Comparison of ENCODE assay signal across 8 cellular contexts in the genomic region with DNA sequence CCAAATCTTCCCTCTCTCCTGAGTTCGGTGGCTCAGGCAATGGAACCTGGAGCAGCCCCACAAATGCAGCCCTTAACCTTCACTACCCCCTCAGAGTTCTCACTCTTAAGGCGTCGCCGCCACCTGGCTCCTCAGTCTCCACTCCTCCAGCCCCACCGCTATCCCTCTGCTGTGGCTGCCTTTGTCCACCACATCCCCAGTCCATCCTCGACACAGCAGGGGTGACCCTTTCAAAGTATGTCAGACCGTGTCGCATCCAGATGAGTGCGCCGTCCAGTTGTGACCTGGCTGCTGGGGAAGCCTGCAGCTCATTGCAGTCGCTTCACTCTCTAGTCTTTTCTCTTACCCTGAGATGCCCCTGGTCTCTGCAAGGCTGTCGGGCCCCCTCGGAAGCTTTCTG. TPM values are rescaled to one million over a fixed set of nuclear protein-coding genes. Genes with fewer than 3 reads are reported as not detected.
DNase-seq lines count a peak whose midpoint lies in the region; ATAC-seq and TF ChIP-seq lines count a peak whose summit lies in the region.

No MANE protein-coding gene starts in this region.

- no TSS peak for BruUV-seq in MCF 10A (replicated peaks; lab: Mats Ljungman, UMichigan)

- peaks cover 11% of the 10 kb centered on the region; the same call in 1 of the 2 replicates for H3K36me3 ChIP-seq in HUES64 (ENCODE audit: insufficient read depth, low read length)

- H3K9me3 Mint-ChIP-seq in MCF 10A (ENCODE audit: unreplicated experiment), result no peaks in the 10 kb centered on the region
- no peaks in the 10 kb centered on the region for H3K9me3 Mint-ChIP-seq in naive B cell

- no peak for DNase-seq in AG09309 (ENCODE audit: low read depth)
- no peak for DNase-seq in MCF 10A (ENCODE audit: unreplicated experiment)
- DNase-seq in naive B cell, result no peak
- DNase-seq in occipital lobe (lab: John Stamatoyannopoulos, UW), result no peak
- DNase-seq in NK-92 treated with Interleukin-12 subunit alpha and Interleukin-12 subunit beta, amount 100 ng/mL, for 24 hours (lab: John Stamatoyannopoulos, UW), result no peak
- no peak for DNase-seq in stimulated activated CD4-positive, alpha-beta T cell treated with anti-CD3 and anti-CD28 coated beads, Interleukin-4, amount 100 ng/mL, for 1 hour
- no peak for DNase-seq in NCI-H510A (lab: John Stamatoyannopoulos, UW)

- H3K27ac Mint-ChIP-seq in MCF 10A (ENCODE audit: low read depth, unreplicated experiment) (peak overlapping the region; percentile 97), naive B cell (peak overlapping the region; percentile 87 to 99 (median 97))

- 0 out of 2 replicates have a peak overlapping the region, but pooled peaks have one; percentile 87 for H3K9ac ChIP-seq in HUES64 (ENCODE audit: low read depth, low read length)

- intact Hi-C loops in MCF 10A (cut with micrococcal nuclease), result loop anchor here (2.0 kb wide), 1 partner anchor 61 kb away; no protein-coding TSS in a partner anchor

- H3K27me3 Mint-ChIP-seq in MCF 10A (ENCODE audit: insufficient read depth, unreplicated experiment) (no peaks in the 10 kb centered on the region), naive B cell (no peaks in the 10 kb centered on the region)

- 52% methylated on average over 13 of the region's 13 CpGs for whole genome bisulfite sequencing in HUES64

- CTCF ChIA-PET in MCF 10A (lab: Yijun Ruan, JAX), result interaction anchor here (1.0 kb wide), 1 partner anchor 63 kb away, joined by 3 read pairs; no protein-coding TSS in a partner anchor

- H3K4me3 ChIP-seq in AG09309 (ENCODE audit: control insufficient read depth, low read depth, low read length) (peak overlapping the region; percentile 96), HUES64 (ENCODE audit: low read length) (peak overlapping the region; percentile 82)

- no peak overlapping the region for H3K27ac ChIP-seq in HUES64 (ENCODE audit: low read depth, low read length)

- POLR2A ChIA-PET in MCF 10A (lab: Yijun Ruan, JAX), result interaction anchor here (1.7 kb wide), 1 partner anchor 90 kb away, joined by 5 read pairs; no protein-coding TSS in a partner anchor

- H3K27me3 ChIP-seq in HUES64 (ENCODE audit: insufficient read depth, low read length), result no peaks in the 10 kb centered on the region

- ATAC-seq in naive B cell (ENCODE audit: low read depth in 2 of 2), result no peak

- H3K4me3 Mint-ChIP-seq in MCF 10A (ENCODE audit: unreplicated experiment) (peak overlapping the region; percentile 93), naive B cell (peak overlapping the region; percentile 88 to 99 (median 94))

- H3K9me3 ChIP-seq in HUES64 (ENCODE audit: insufficient read depth, low read depth, low read length), result no peaks in the 10 kb centered on the region

- H3K36me3 Mint-ChIP-seq in MCF 10A (ENCODE audit: insufficient read depth, unreplicated experiment), result peaks cover 36% of the 10 kb centered on the region
- H3K36me3 Mint-ChIP-seq in naive B cell, result peaks cover 0 to 7% of the 10 kb centered on the region in 2 donors

- TF ChIP-seq CTCF in AG09309 (IDR thresholded peaks at IDR 0.05; ENCODE audit: control insufficient read depth, insufficient read depth, low read depth, low read length, missing control alignments), result no peak
- TF ChIP-seq CTCF in MCF 10A (IDR thresholded peaks at IDR 0.05; ENCODE audit: unreplicated experiment), result no peak

- H3K4me1 Mint-ChIP-seq in MCF 10A (ENCODE audit: insufficient read depth, unreplicated experiment) (peaks cover 27% of the 10 kb centered on the region), naive B cell (peaks cover 67 to 91% (median 89%) of the 10 kb centered on the region in 3 donors)

- peaks cover 22% of the 10 kb centered on the region for H3K4me1 ChIP-seq in HUES64 (ENCODE audit: insufficient read depth, low read length)

RNA-seq across cellular contexts. Expression of a gene that starts 1.0 kb away (rescaled TPM):
- 26.4 TPM for polyA plus RNA-seq in HUES64 (2013, experiment 1 of 2)
- 25.6 TPM for polyA plus RNA-seq in HUES64 (2013, experiment 2 of 2)
- total RNA-seq in MCF 10A (2022) (70.1 and 70.9 TPM in 2 replicates), occipital lobe (22.6 TPM)
- 10 to 100 TPM; 13.0 to 38.0 (median 18.7) TPM for polyA plus RNA-seq in naive B cell (ENCODE audit: low read depth in 6 of 6)

RNA-seq across cellular contexts. Expression of a gene that starts 1.1 kb away (rescaled TPM):
- polyA plus RNA-seq in HUES64 (2013, experiment 1 of 2), result 233 TPM
- polyA plus RNA-seq in HUES64 (2013, experiment 2 of 2), result 223 TPM
- 135 and 152 TPM in 2 replicates for total RNA-seq in MCF 10A (2022)
- 100 to 1,000 TPM; 275 to 337 (median 314) TPM for polyA plus RNA-seq in naive B cell (ENCODE audit: low read depth in 6 of 6)
- 61.6 TPM for total RNA-seq in occipital lobe

RNA-seq across cellular contexts. Expression of a gene that starts 21.6 kb away (rescaled TPM):
- polyA plus RNA-seq in HUES64 (2013, experiment 1 of 2), result 0.10 TPM
- 0.38 TPM for polyA plus RNA-seq in HUES64 (2013, experiment 2 of 2)
- not detected in 2 replicates for total RNA-seq in MCF 10A (2022)
- 10 to 100 TPM in 5 of 6 donors, 1 to 10 TPM in 1; 6.4 to 45.0 (median 15.4) TPM for polyA plus RNA-seq in naive B cell (ENCODE audit: low read depth in 6 of 6)
- 0.62 TPM for total RNA-seq in occipital lobe

RNA-seq across cellular contexts. Expression of a gene that starts 30.5 kb away (rescaled TPM):
- polyA plus RNA-seq in HUES64 (2013, experiment 1 of 2), result 0.35 TPM
- polyA plus RNA-seq in HUES64 (2013, experiment 2 of 2), result 0.19 TPM
- total RNA-seq in MCF 10A (2022) (not detected in 2 replicates), occipital lobe (0.16 TPM)
- not detected for polyA plus RNA-seq in naive B cell (ENCODE audit: low read depth in 6 of 6)

RNA-seq across cellular contexts. Expression of a gene that starts 47.6 kb away (rescaled TPM):
- polyA plus RNA-seq in HUES64 (2013, experiment 1 of 2), result not detected
- polyA plus RNA-seq in HUES64 (2013, experiment 2 of 2), result not detected
- total RNA-seq in MCF 10A (2022) (not detected in 2 replicates), occipital lobe (not detected)
- polyA plus RNA-seq in naive B cell (ENCODE audit: low read depth in 6 of 6), result 1 to 10 TPM in 1 of 6 donors, under 1 TPM in 4, not detected in 1; 0.30 to 1.0 (median 0.49) TPM
